In genomic region chr2:237717366-237718276, GRCh38 we compare ENCODE assay signal across 10 cellular contexts.
A peak's percentile ranks its signal among the peaks of the same experiment; 100 is the strongest.
DNase-seq lines count a peak whose midpoint lies in the region; ATAC-seq and TF ChIP-seq lines count a peak whose summit lies in the region.
"Had no signal": no experiment of that assay in that cellular context is flagged by ENCODE, and none has a peak within 500 bp of the region (broad histone marks: within the 10 kb centered on the region; RNA-seq: fewer than 3 reads in every experiment).

No MANE protein-coding gene starts in this region.

- no peaks in the 10 kb centered on the region for H3K9me3 Mint-ChIP-seq in Caco-2 (ENCODE audit: unreplicated experiment)

- no peak overlapping the region for H2AFZ ChIP-seq in SK-N-SH (ENCODE audit: low read depth)

- 80% methylated on average over 16 of the region's 24 CpGs for WGBS in SK-N-SH (ENCODE audit: low lambda C conversion rate)
- WGBS in psoas muscle, 3 donors = 73 to 81% (median 76%) methylated on average over 24 of the region's 24 CpGs
- 55% methylated on average over 24 of the region's 24 CpGs for WGBS in prostate gland

- no peak for TF ChIP-seq RAD21 in SK-N-SH (IDR thresholded peaks at IDR 0.05; ENCODE audit: low read length)

- H3K4me3 ChIP-seq in Caco-2 (ENCODE audit: low read depth, low read length) (no peak overlapping the region), SK-N-SH (ENCODE audit: low read depth in 2 of 2, low read length in 1 of 2) (no peak overlapping the region; a peak in 1 of 4 replicates), psoas muscle (no peak overlapping the region), prostate gland (no peak overlapping the region)

- DNase-seq in Caco-2 (no peak), SK-N-SH (peak; percentile 74), psoas muscle (no peak), mucosa of gallbladder (ENCODE audit: low spot score) (no peak), prostate gland (ENCODE audit: low spot score) (no peak), hepatic stellate cell (ENCODE audit: low spot score) (no peak), T1000 (lab: John Stamatoyannopoulos, UW) (no peak)
- DNase-seq: NCI-H1417, RPMI8226 had no signal

- CTCF ChIA-PET in Caco-2 (lab: Charles Lee) = no interaction called here
- CTCF ChIA-PET in SK-N-SH (lab: Yijun Ruan, JAX) = interaction anchor here (0.9 to 3.8 kb wide), 9 partner anchors 9 to 44 kb away, joined by 3 to 16 read pairs (median 5); no protein-coding TSS in a partner anchor

- H3K4me1 ChIP-seq in Caco-2 (peaks cover 23% of the 10 kb centered on the region; the same call in 1 of the 2 replicates), SK-N-SH (ENCODE audit: control insufficient read depth in 1 of 2, insufficient read depth in 2 of 2, low read depth in 1 of 2, low read length in 1 of 2) (peaks cover 35 to 49% of the 10 kb centered on the region in 2 experiments), psoas muscle (peaks cover 83% of the 10 kb centered on the region), prostate gland (replicated peaks) (peaks cover 9% of the 10 kb centered on the region)

- H3K4me2 ChIP-seq in SK-N-SH = no peak overlapping the region

- H3K9me3 ChIP-seq in Caco-2 = no peaks in the 10 kb centered on the region
- no peaks in the 10 kb centered on the region for H3K9me3 ChIP-seq in SK-N-SH
- no peaks in the 10 kb centered on the region for H3K9me3 ChIP-seq in psoas muscle
- H3K9me3 ChIP-seq in prostate gland = no peaks in the 10 kb centered on the region

- H3K27me3 Mint-ChIP-seq in Caco-2 (ENCODE audit: insufficient read depth, unreplicated experiment) = no peaks in the 10 kb centered on the region

- H3K36me3 ChIP-seq in Caco-2 (ENCODE audit: control insufficient read depth, insufficient read depth, low read length) (no peaks in the 10 kb centered on the region), SK-N-SH (replicated peaks in 1 of 2; ENCODE audit: control insufficient read depth in 1 of 2, insufficient read depth in 2 of 2, low read length in 1 of 2) (peaks cover 8 to 18% of the 10 kb centered on the region in 2 experiments), psoas muscle (ENCODE audit: insufficient read depth in 1 of 2, low read depth in 1 of 2) (peaks cover 0 to 12% of the 10 kb centered on the region in 2 donors), prostate gland (no peaks in the 10 kb centered on the region)

- H3K79me2 ChIP-seq in SK-N-SH (ENCODE audit: insufficient read depth) = peaks cover 100% of the 10 kb centered on the region

- peak overlapping the region; percentile 46 for H3K27ac Mint-ChIP-seq in Caco-2 (ENCODE audit: unreplicated experiment)

- no peak for TF ChIP-seq POLR2A in prostate gland (IDR thresholded peaks at IDR 0.05)

- POLR2A ChIA-PET in Caco-2 (lab: Charles Lee) (no interaction called here), SK-N-SH (lab: Yijun Ruan, JAX) (no interaction called here)

- TF ChIP-seq EP300 in SK-N-SH (IDR thresholded peaks at IDR 0.05; ENCODE audit: borderline replicate concordance in 1 of 2, low read depth in 1 of 2, low read length in 1 of 2) = peak in 1 of 2 experiments; percentile 76; a peak in 1 of 4 replicates

- intact Hi-C loops in Caco-2 (cut with micrococcal nuclease; ENCODE audit: unreplicated experiment) (no loop called here), psoas muscle (cut with DNase I) (no loop called here), prostate gland (cut with DNase I) (no loop called here)

- no peak overlapping the region for H3K9ac ChIP-seq in SK-N-SH

- H3K36me3 Mint-ChIP-seq in Caco-2 (ENCODE audit: insufficient read depth, unreplicated experiment) = peaks cover 15% of the 10 kb centered on the region

- H3K4me3 Mint-ChIP-seq in Caco-2 (ENCODE audit: unreplicated experiment) = no peak overlapping the region

- H3K4me1 Mint-ChIP-seq in Caco-2 (ENCODE audit: low read depth, unreplicated experiment) = peaks cover 19% of the 10 kb centered on the region

- ATAC-seq in esophagus mucosa (peak; percentile 40), psoas muscle (peak in 3 of 4 donors; percentile 9 to 31 (median 16))

- BruUV-seq in Caco-2 (replicated peaks; lab: Mats Ljungman, UMichigan) = no TSS peak

- H3K27ac ChIP-seq in SK-N-SH (ENCODE audit: low read depth in 2 of 2, low read length in 1 of 2) = peak overlapping the region; percentile 14 to 94; a peak in 3 of 4 replicates
- H3K27ac ChIP-seq in psoas muscle = peak overlapping the region; percentile 86
- peak overlapping the region in 1 of 2 donors; percentile 7 for H3K27ac ChIP-seq in prostate gland

- H3K27me3 ChIP-seq in Caco-2 (replicated peaks; ENCODE audit: control insufficient read depth, insufficient read depth, low read length) (no peaks in the 10 kb centered on the region), SK-N-SH (ENCODE audit: insufficient read depth) (no peaks in the 10 kb centered on the region), psoas muscle (ENCODE audit: insufficient read depth in 3 of 3, low read length in 2 of 3) (no peaks in the 10 kb centered on the region), prostate gland (replicated peaks; ENCODE audit: insufficient read depth) (no peaks in the 10 kb centered on the region)

- TF ChIP-seq CTCF in Caco-2 (IDR thresholded peaks at IDR 0.05; ENCODE audit: insufficient read depth in 1 of 2, low read depth in 1 of 2, low read length in 1 of 2, severe bottlenecking in 1 of 2, unreplicated experiment in 1 of 2) (no peak), SK-N-SH (IDR thresholded peaks at IDR 0.05) (no peak), psoas muscle (IDR thresholded peaks at IDR 0.05) (no peak), prostate gland (IDR thresholded peaks at IDR 0.05) (no peak)

- H4K20me1 ChIP-seq in SK-N-SH (ENCODE audit: insufficient read depth) = peaks cover 71% of the 10 kb centered on the region

- peaks cover 11% of the 10 kb centered on the region for H3F3A ChIP-seq in SK-N-SH (replicated peaks; ENCODE audit: insufficient read depth)

- H3K9me2 ChIP-seq in SK-N-SH = no peaks in the 10 kb centered on the region

TF ChIP-seq in SK-N-SH, 30 proteins besides CTCF, POLR2A, EP300 and RAD21:
- TF ChIP-seq RFX5 (IDR thresholded peaks at IDR 0.05; ENCODE audit: low read length) (no peak), CHD2 (IDR thresholded peaks at IDR 0.05; ENCODE audit: low read length, partially characterized antibody) (peak; percentile 41), RCOR1 (IDR thresholded peaks at IDR 0.05; ENCODE audit: low read length) (peak; percentile 65; the same call in 1 of the 2 replicates), NRF1 (IDR thresholded peaks at IDR 0.05; ENCODE audit: low read depth, low read length) (no peak), FOXJ3 (CRISPR knock-in tag; IDR thresholded peaks at IDR 0.05) (0 out of 2 replicates have a peak, but pooled peaks have one; percentile 66), TCF12 (IDR thresholded peaks at IDR 0.05) (no peak)
